ENCODE assay signal across 42 cellular contexts in the genomic region with DNA sequence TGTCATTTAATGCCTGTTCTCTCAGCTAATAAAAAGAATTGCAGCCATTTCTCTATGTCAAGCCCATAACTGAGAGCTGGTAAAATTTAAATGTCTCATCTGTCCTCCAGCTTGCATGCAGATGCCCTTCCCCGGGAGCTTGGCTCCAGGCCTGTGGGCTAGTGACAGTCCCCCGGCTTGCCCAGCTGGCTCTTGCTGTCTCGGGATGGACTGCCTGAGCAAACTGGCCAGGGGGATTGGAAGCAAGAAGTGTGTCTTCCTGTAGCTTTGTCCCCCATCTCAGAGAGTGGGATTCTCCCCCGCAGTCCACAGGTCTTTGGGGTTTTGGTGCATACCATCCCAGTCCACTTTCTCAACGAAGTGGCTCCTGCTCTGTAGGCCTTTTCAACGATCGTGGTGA. TPM values are rescaled to one million over a fixed set of nuclear protein-coding genes. Genes with fewer than 3 reads are reported as not detected.
"Had no signal": no experiment of that assay in that cellular context is flagged by ENCODE, and none has a peak within 500 bp of the region (broad histone marks: within the 10 kb centered on the region; RNA-seq: fewer than 3 reads in every experiment).

No MANE protein-coding gene starts in this region.

- H3K4me3 ChIP-seq: adrenal gland, ascending aorta, body of pancreas, breast epithelium, cardiac muscle cell had no signal

- H3K9me3 Mint-ChIP-seq: activated naive CD8-positive, alpha-beta T cell treated with anti-CD3 and anti-CD28 coated beads for 36 hours; activated T-cell treated with anti-CD3 and anti-CD28 coated beads, Interleukin-2, amount 50 U/mL, for 24 hours; activated T-cell treated with anti-CD3 and anti-CD28 coated beads, Interleukin-2, amount 50 U/mL, for 4 hours; activated T-helper 17 cell treated with anti-CD3 and anti-CD28 coated beads, Interleukin-2, amount 50 U/mL, for 72 hours had no signal

- H3K4me3 Mint-ChIP-seq: activated naive CD4-positive, alpha-beta T cell treated with anti-CD3 and anti-CD28 coated beads for 36 hours; activated naive CD4-positive, alpha-beta T cell treated with anti-CD3 and anti-CD28 coated beads, Interleukin-2, amount 10 ng/mL, durations not matched to agents 7 days and 5 days; activated naive CD4-positive, alpha-beta T cell treated with anti-CD3 and anti-CD28 coated beads, Interleukin-2, amount 50 U/mL, for 24 hours; activated naive CD8-positive, alpha-beta T cell; activated naive CD8-positive, alpha-beta T cell treated with anti-CD3 and anti-CD28 coated beads for 36 hours; activated naive CD8-positive, alpha-beta T cell treated with anti-CD3 and anti-CD28 coated beads, Interleukin-2, amount 10 ng/mL, durations not matched to agents 7 days and 5 days; activated naive CD8-positive, alpha-beta T cell treated with anti-CD3 and anti-CD28 coated beads, Interleukin-2, amount 50 U/mL, for 24 hours; activated T-cell treated with anti-CD3 and anti-CD28 coated beads, Interleukin-2, amount 50 U/mL, for 24 hours; activated T-cell treated with anti-CD3 and anti-CD28 coated beads, Interleukin-2, amount 50 U/mL, for 4 hours; activated T-cell treated with anti-CD3 and anti-CD28 coated beads, Interleukin-2, amount 50 U/mL, for 72 hours; activated T-helper 1 cell treated with anti-CD3 and anti-CD28 coated beads, Interleukin-12 subunit alpha, Interleukin-12 subunit beta, Interleukin-2, Interleukin-4 antibody, amounts not matched to agents 30 ng/mL and 10 ng/mL and 1 ng/mL, durations not matched to agents 14 hours and 24 hours and 36 hours; activated T-helper 17 cell treated with anti-CD3 and anti-CD28 coated beads, Interleukin-2, amount 50 U/mL, for 72 hours; brain; central memory CD8-positive, alpha-beta T cell had no signal

- H3K27ac ChIP-seq: adrenal gland, ascending aorta, body of pancreas, brain microvascular endothelial cell, breast epithelium, cardiac muscle cell had no signal

- H3K36me3 Mint-ChIP-seq: activated naive CD4-positive, alpha-beta T cell treated with anti-CD3 and anti-CD28 coated beads, Interleukin-2, amount 10 ng/mL, durations not matched to agents 7 days and 5 days; activated naive CD8-positive, alpha-beta T cell; activated naive CD8-positive, alpha-beta T cell treated with anti-CD3 and anti-CD28 coated beads for 36 hours; activated naive CD8-positive, alpha-beta T cell treated with anti-CD3 and anti-CD28 coated beads, Interleukin-2, amount 10 ng/mL, durations not matched to agents 7 days and 5 days; brain had no signal

- H3K4me1 Mint-ChIP-seq: activated naive CD4-positive, alpha-beta T cell treated with anti-CD3 and anti-CD28 coated beads, Interleukin-2, amount 10 ng/mL, durations not matched to agents 7 days and 5 days; activated naive CD4-positive, alpha-beta T cell treated with anti-CD3 and anti-CD28 coated beads, Interleukin-2, amount 50 U/mL, for 24 hours; activated naive CD8-positive, alpha-beta T cell treated with anti-CD3 and anti-CD28 coated beads for 36 hours; activated naive CD8-positive, alpha-beta T cell treated with anti-CD3 and anti-CD28 coated beads, Interleukin-2, amount 10 ng/mL, durations not matched to agents 7 days and 5 days; activated naive CD8-positive, alpha-beta T cell treated with anti-CD3 and anti-CD28 coated beads, Interleukin-2, amount 50 U/mL, for 24 hours; brain; central memory CD8-positive, alpha-beta T cell had no signal

- H3K36me3 ChIP-seq: adrenal gland, ascending aorta, brain microvascular endothelial cell, breast epithelium, cardiac muscle cell had no signal

- DNase-seq: activated effector memory CD4-positive, alpha-beta T cell treated with anti-CD3 and anti-CD28 coated beads, Interleukin-2, amount 50 U/mL, for 16 hours; activated effector memory CD4-positive, alpha-beta T cell treated with Interleukin-2 at 50 U/mL for 16 hours; activated gamma-delta T cell; activated gamma-delta T cell treated with Interleukin-2 at 50 U/mL for 16 hours; activated naive CD4-positive, alpha-beta T cell treated with anti-CD3 and anti-CD28 coated beads for 36 hours; activated naive CD4-positive, alpha-beta T cell treated with anti-CD3 and anti-CD28 coated beads, Interleukin-2, amount 10 ng/mL, durations not matched to agents 7 days and 5 days; activated naive CD4-positive, alpha-beta T cell treated with anti-CD3 and anti-CD28 coated beads, Interleukin-2, amount 50 U/mL, for 16 hours; activated naive CD4-positive, alpha-beta T cell treated with Interleukin-2 at 50 U/mL for 16 hours; activated naive CD8-positive, alpha-beta T cell treated with anti-CD3 and anti-CD28 coated beads for 36 hours; activated naive CD8-positive, alpha-beta T cell treated with anti-CD3 and anti-CD28 coated beads, Interleukin-2, amount 10 ng/mL, durations not matched to agents 7 days and 5 days; activated naive CD8-positive, alpha-beta T cell treated with anti-CD3 and anti-CD28 coated beads, Interleukin-2, amount 50 U/mL, for 24 hours; activated T-cell treated with anti-CD3 and anti-CD28 coated beads for 4 hours; activated T-cell treated with anti-CD3 and anti-CD28 coated beads, Interleukin-2, amount 50 U/mL, for 1 hour; activated T-cell treated with anti-CD3 and anti-CD28 coated beads, Interleukin-2, amount 50 U/mL, for 24 hours; activated T-cell treated with anti-CD3 and anti-CD28 coated beads, Interleukin-2, amount 50 U/mL, for 4 hours; activated T-cell treated with anti-CD3 and anti-CD28 coated beads, Interleukin-2, amount 50 U/mL, for 48 hours; activated T-cell treated with anti-CD3 and anti-CD28 coated beads, Interleukin-2, amount 50 U/mL, for 72 hours; adrenal gland; amniotic stem cell; amygdala; anterior cingulate cortex; aorta; body of pancreas; brain microvascular endothelial cell; caudate nucleus; central memory CD4-positive, alpha-beta T cell; cerebellar nuclear complex had no signal

- H3K27me3 Mint-ChIP-seq: activated naive CD4-positive, alpha-beta T cell treated with anti-CD3 and anti-CD28 coated beads, Interleukin-2, amount 10 ng/mL, durations not matched to agents 7 days and 5 days had no signal

- H3K27ac Mint-ChIP-seq: activated naive CD4-positive, alpha-beta T cell treated with anti-CD3 and anti-CD28 coated beads for 36 hours; activated naive CD4-positive, alpha-beta T cell treated with anti-CD3 and anti-CD28 coated beads, Interleukin-2, amount 10 ng/mL, durations not matched to agents 7 days and 5 days; activated naive CD4-positive, alpha-beta T cell treated with anti-CD3 and anti-CD28 coated beads, Interleukin-2, amount 50 U/mL, for 24 hours; activated naive CD4-positive, alpha-beta T cell treated with anti-CD3 and anti-CD28 coated beads, Interleukin-2, amount 50 U/mL, for 72 hours; activated naive CD8-positive, alpha-beta T cell; activated naive CD8-positive, alpha-beta T cell treated with anti-CD3 and anti-CD28 coated beads for 36 hours; activated naive CD8-positive, alpha-beta T cell treated with anti-CD3 and anti-CD28 coated beads, Interleukin-2, amount 10 ng/mL, durations not matched to agents 7 days and 5 days; activated naive CD8-positive, alpha-beta T cell treated with anti-CD3 and anti-CD28 coated beads, Interleukin-2, amount 50 U/mL, for 24 hours; activated T-cell treated with anti-CD3 and anti-CD28 coated beads, Interleukin-2, amount 50 U/mL, for 24 hours; activated T-cell treated with anti-CD3 and anti-CD28 coated beads, Interleukin-2, amount 50 U/mL, for 72 hours; activated T-helper 1 cell treated with anti-CD3 and anti-CD28 coated beads, Interleukin-12 subunit alpha, Interleukin-12 subunit beta, Interleukin-2, Interleukin-4 antibody, amounts not matched to agents 30 ng/mL and 10 ng/mL and 1 ng/mL, durations not matched to agents 14 hours and 24 hours and 36 hours; activated T-helper 17 cell treated with anti-CD3 and anti-CD28 coated beads, Interleukin-2, amount 50 U/mL, for 72 hours; activated T-helper 2 cell treated with anti-CD3 and anti-CD28 coated beads, Interferon-gamma antibody, Interleukin-2, Interleukin-4, amounts not matched to agents 10 μg/mL and 5 μg/mL and 100 μg/mL, durations not matched to agents 14 hours and 24 hours and 36 hours; brain had no signal

- H3K4me1 ChIP-seq: adrenal gland, ascending aorta, body of pancreas, breast epithelium had no signal

- H3K27me3 ChIP-seq: adrenal gland, ascending aorta, body of pancreas, brain microvascular endothelial cell, breast epithelium, cardiac muscle cell had no signal

- H3K9me3 ChIP-seq: adrenal gland, ascending aorta, body of pancreas, breast epithelium had no signal

RNA-seq across cellular contexts. Expression of a gene that starts 53.9 kb away (rescaled TPM):
- total RNA-seq: activated naive CD8-positive, alpha-beta T cell treated with anti-CD3 and anti-CD28 coated beads, Interleukin-2, amount 10 ng/mL, durations not matched to agents 7 days and 5 days; activated T-helper 1 cell treated with anti-CD3 and anti-CD28 coated beads, Interleukin-12 subunit alpha, Interleukin-12 subunit beta, Interleukin-2, Interleukin-4 antibody, amounts not matched to agents 30 ng/mL and 10 ng/mL and 1 ng/mL, durations not matched to agents 14 hours and 24 hours and 36 hours; activated T-helper 2 cell treated with anti-CD3 and anti-CD28 coated beads, Interferon-gamma antibody, Interleukin-2, Interleukin-4, amounts not matched to agents 10 μg/mL and 5 μg/mL and 100 μg/mL, durations not matched to agents 14 hours and 24 hours and 36 hours; aorta; ascending aorta; astrocyte; body of pancreas; breast epithelium; bronchial epithelial cell; cardiac muscle cell; cardiac septum; cerebellum had no signal
- polyA plus RNA-seq: adrenal gland, aorta, cardiac muscle cell had no signal
